ENCODE assay signal across 27 cellular contexts in the genomic region with DNA sequence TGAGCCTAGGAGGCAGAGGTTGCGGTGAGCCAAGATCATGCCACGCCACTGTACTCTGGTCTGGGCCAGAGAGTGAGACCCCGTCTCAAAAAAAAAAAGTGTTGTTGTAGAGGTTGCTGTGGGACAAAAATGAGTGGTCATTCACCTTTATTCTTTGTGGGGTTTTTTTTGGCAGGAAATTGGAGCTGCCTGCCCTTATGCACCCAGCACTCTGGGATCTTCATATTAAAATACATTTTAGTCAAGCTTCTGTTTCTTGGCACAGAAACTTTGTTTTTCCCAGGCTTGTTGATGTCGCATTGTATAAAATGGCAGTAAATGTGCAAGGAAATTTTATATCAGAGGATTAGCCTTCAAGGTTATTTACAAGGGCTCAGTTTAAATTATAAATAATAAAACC.
"Had no signal": no experiment of that assay in that cellular context is flagged by ENCODE, and none has a peak within 500 bp of the region (broad histone marks: within the 10 kb centered on the region; RNA-seq: fewer than 3 reads in every experiment).

No MANE protein-coding gene starts in this region.

- H3K27me3 Mint-ChIP-seq: progenitor cell of endocrine pancreas; stimulated activated naive B cell treated with anti-CD40 and anti-IgM and Interleukin-4, amounts not matched to agents 10 μg/mL and 1 μg/mL and 100 μg/mL, for 72 hours; stimulated activated naive CD8-positive, alpha-beta T cell treated with anti-CD3 and anti-CD28 coated beads, Interleukin-15, Interleukin-2, amounts not matched to agents 100 ng/mL and 50 ng/mL, for 24 hours had no signal

- H3K9me3 Mint-ChIP-seq: natural killer cell; nephron; neural crest cell; stimulated activated effector memory CD8-positive, alpha-beta T cell treated with anti-CD3 and anti-CD28 coated beads, Interleukin-12 subunit alpha, Interleukin-12 subunit beta, amount 100 ng/mL, for 72 hours; stimulated activated naive B cell treated with anti-CD40 and anti-IgM and Interleukin-4, amounts not matched to agents 10 μg/mL and 1 μg/mL and 100 μg/mL, for 72 hours; stimulated activated naive CD8-positive, alpha-beta T cell treated with anti-CD3 and anti-CD28 coated beads, Interleukin-15, Interleukin-2, amounts not matched to agents 100 ng/mL and 50 ng/mL, for 24 hours had no signal

- H3K4me1 Mint-ChIP-seq: nephron; neural crest cell; stimulated activated effector memory CD8-positive, alpha-beta T cell treated with anti-CD3 and anti-CD28 coated beads, Interleukin-12 subunit alpha, Interleukin-12 subunit beta, amount 100 ng/mL, for 72 hours; stimulated activated naive B cell treated with anti-CD40 and anti-IgM and Interleukin-4, amounts not matched to agents 10 μg/mL and 1 μg/mL and 100 μg/mL, for 72 hours had no signal

- H3K27ac Mint-ChIP-seq: natural killer cell; nephron; progenitor cell of endocrine pancreas; stimulated activated effector memory CD8-positive, alpha-beta T cell treated with anti-CD3 and anti-CD28 coated beads, Interleukin-12 subunit alpha, Interleukin-12 subunit beta, amount 100 ng/mL, for 72 hours; stimulated activated naive B cell treated with anti-CD40 and anti-IgM and Interleukin-4, amounts not matched to agents 10 μg/mL and 1 μg/mL and 100 μg/mL, for 72 hours; stimulated activated naive CD8-positive, alpha-beta T cell treated with anti-CD3 and anti-CD28 coated beads, Interleukin-15, Interleukin-2, amounts not matched to agents 100 ng/mL and 50 ng/mL, for 24 hours had no signal

- H3K4me3 ChIP-seq: ovary, psoas muscle, right lobe of liver, sigmoid colon, stomach, thoracic aorta, thyroid gland, tibial nerve, upper lobe of left lung, vagina had no signal

- H3K4me3 Mint-ChIP-seq: natural killer cell; nephron; neural crest cell; stimulated activated effector memory CD8-positive, alpha-beta T cell treated with anti-CD3 and anti-CD28 coated beads, Interleukin-12 subunit alpha, Interleukin-12 subunit beta, amount 100 ng/mL, for 72 hours; stimulated activated naive B cell treated with anti-CD40 and anti-IgM and Interleukin-4, amounts not matched to agents 10 μg/mL and 1 μg/mL and 100 μg/mL, for 72 hours; stimulated activated naive CD8-positive, alpha-beta T cell treated with anti-CD3 and anti-CD28 coated beads, Interleukin-15, Interleukin-2, amounts not matched to agents 100 ng/mL and 50 ng/mL, for 24 hours had no signal

- DNase-seq: natural killer cell; nucleus accumbens; ovary; posterior cingulate gyrus; psoas muscle; right cardiac atrium; right lobe of liver; sigmoid colon; small intestine; stimulated activated CD4-positive, alpha-beta T cell treated with anti-CD3 and anti-CD28 coated beads, Interleukin-15, amount 100 ng/mL, for 24 hours; stimulated activated CD4-positive, alpha-beta T cell treated with anti-CD3 and anti-CD28 coated beads, Interleukin-2, amount 100 ng/mL, for 24 hours; stimulated activated CD4-positive, alpha-beta T cell treated with anti-CD3 and anti-CD28 coated beads, Interleukin-2, amount 100 ng/mL, for 48 hours; stimulated activated CD4-positive, alpha-beta T cell treated with anti-CD3 and anti-CD28 coated beads, Interleukin-4, amount 100 ng/mL, for 24 hours; stimulated activated naive B cell treated with anti-CD40 and anti-IgM and Interleukin-4, amounts not matched to agents 10 μg/mL and 1 μg/mL and 100 μg/mL, for 72 hours; stimulated activated naive CD4-positive, alpha-beta T cell treated with Interleukin-2 at 50 U/mL for 16 hours; stomach; thyroid gland; trophoblast cell; upper lobe of left lung had no signal

- ATAC-seq: natural killer cell; psoas muscle; right cardiac atrium; right lobe of liver; stimulated activated effector memory CD8-positive, alpha-beta T cell treated with anti-CD3 and anti-CD28 coated beads, Interleukin-12 subunit alpha, Interleukin-12 subunit beta, amount 100 ng/mL, for 72 hours; stimulated activated naive B cell treated with anti-CD40 and anti-IgM and Interleukin-4, amounts not matched to agents 10 μg/mL and 1 μg/mL and 100 μg/mL, for 72 hours had no signal
